Comparison of ENCODE assay signal across 8 cellular contexts in genomic region chr6:158715330-158716311, GRCh38.
A peak's percentile ranks its signal among the peaks of the same experiment; 100 is the strongest.
DNase-seq lines count a peak whose midpoint lies in the region; ATAC-seq and TF ChIP-seq lines count a peak whose summit lies in the region.

No MANE protein-coding gene starts in this region.

- H3K9me3 Mint-ChIP-seq in CD4-positive, alpha-beta memory T cell: no peaks in the 10 kb centered on the region

- no peak overlapping the region for H3K4me3 ChIP-seq in CD4-positive, alpha-beta memory T cell (ENCODE audit: low read length in 2 of 2)
- H3K4me3 ChIP-seq in fibroblast of villous mesenchyme (ENCODE audit: low read depth, low read length): no peak overlapping the region

- peaks cover 31 to 57% of the 10 kb centered on the region in 2 donors for H3K36me3 Mint-ChIP-seq in CD4-positive, alpha-beta memory T cell

- peaks cover 31 to 60% (median 46%) of the 10 kb centered on the region in 4 donors for H3K4me1 Mint-ChIP-seq in CD4-positive, alpha-beta memory T cell

- H3K4me1 ChIP-seq in CD4-positive, alpha-beta memory T cell (ENCODE audit: insufficient read depth, low read length): peaks cover 47% of the 10 kb centered on the region

- H3K27ac Mint-ChIP-seq in CD4-positive, alpha-beta memory T cell: peak overlapping the region; percentile 8 to 91 (median 81)

- CTCF ChIA-PET in CD4-positive, alpha-beta memory T cell (lab: Charles Lee; ENCODE audit: partially characterized antibody): interaction anchor here (1.1 to 1.7 kb wide), 3 partner anchors 9 to 502 kb away, joined by 3 to 7 read pairs (median 5); no protein-coding TSS in a partner anchor

- intact Hi-C loops in CD4-positive, alpha-beta memory T cell (cut with micrococcal nuclease): loop anchor here (5.0 kb wide), 1 partner anchor 77 kb away; no protein-coding TSS in a partner anchor
- intact Hi-C loops in posterior vena cava (cut with DNase I): loop anchor here in 1 of 2 donors (1.0 kb wide), 1 partner anchor 42 kb away; no protein-coding TSS in a partner anchor

- H3K9me3 ChIP-seq in CD4-positive, alpha-beta memory T cell (ENCODE audit: control insufficient read depth in 1 of 2, low read length in 2 of 2): no peaks in the 10 kb centered on the region

- peak overlapping the region in 1 of 8 donors; percentile 27 for H3K4me3 Mint-ChIP-seq in CD4-positive, alpha-beta memory T cell

- no peak for DNase-seq in CD4-positive, alpha-beta memory T cell
- peak; percentile 33 for DNase-seq in fibroblast of villous mesenchyme (ENCODE audit: low read depth)
- DNase-seq in activated effector memory CD4-positive, alpha-beta T cell treated with anti-CD3 and anti-CD28 coated beads, Interleukin-2, amount 50 U/mL, for 16 hours: no peak
- DNase-seq in NCI-H748 treated with DMSO at 0.1 percent for 48 hours (lab: John Stamatoyannopoulos, UW): no peak
- no peak for DNase-seq in NCI-H1694 treated with DMSO at 0.1 percent for 48 hours (lab: John Stamatoyannopoulos, UW)
- no peak for DNase-seq in posterior vena cava (ENCODE audit: low spot score)

- no peaks in the 10 kb centered on the region for H3K27me3 ChIP-seq in CD4-positive, alpha-beta memory T cell (ENCODE audit: insufficient read depth, low read length)

- ATAC-seq in GM21360 (IDR thresholded peaks at IDR 0.05; ENCODE audit: unreplicated experiment) (peak; percentile 56), HG03460 (IDR thresholded peaks at IDR 0.05; ENCODE audit: unreplicated experiment) (peak; percentile 55)

- no peak for TF ChIP-seq CTCF in fibroblast of villous mesenchyme (IDR thresholded peaks at IDR 0.05; ENCODE audit: insufficient read depth, low read depth, low read length)

- no peak overlapping the region for H3K27ac ChIP-seq in CD4-positive, alpha-beta memory T cell (ENCODE audit: low read depth, low read length)

- peaks cover 3% of the 10 kb centered on the region for H3K36me3 ChIP-seq in CD4-positive, alpha-beta memory T cell (ENCODE audit: insufficient read depth, low read length)

- H3K27me3 Mint-ChIP-seq in CD4-positive, alpha-beta memory T cell: no peaks in the 10 kb centered on the region

- POLR2A ChIA-PET in CD4-positive, alpha-beta memory T cell (lab: Charles Lee; ENCODE audit: partially characterized antibody): interaction anchor here (0.9 to 1.3 kb wide), 3 partner anchors 88 to 284 kb away, joined by 3 read pairs; partner anchors contain the start of gene RSPH3
